ENCODE assay signal across 8 cellular contexts in genomic region chr1:110606784-110607662, GRCh38. TPM values are rescaled to one million over a fixed set of nuclear protein-coding genes. Genes with fewer than 3 reads are reported as not detected.
A peak's percentile ranks its signal among the peaks of the same experiment; 100 is the strongest.
DNase-seq lines count a peak whose midpoint lies in the region; ATAC-seq, FAIRE-seq and TF ChIP-seq lines count a peak whose summit lies in the region.

No MANE protein-coding gene starts in this region.

- H3K27ac Mint-ChIP-seq in stimulated activated effector memory CD8-positive, alpha-beta T cell treated with anti-CD3 and anti-CD28 coated beads, Interleukin-12 subunit alpha, Interleukin-12 subunit beta, amount 100 ng/mL, for 72 hours, result no peak overlapping the region

- FAIRE-seq in kidney (lab: Jason Lieb, UNC), result no peak

- peak overlapping the region; percentile 78 for H3K4me3 Mint-ChIP-seq in stimulated activated effector memory CD8-positive, alpha-beta T cell treated with anti-CD3 and anti-CD28 coated beads, Interleukin-12 subunit alpha, Interleukin-12 subunit beta, amount 100 ng/mL, for 72 hours

- peaks cover 13% of the 10 kb centered on the region; the same call in 1 of the 2 replicates for H3K4me1 ChIP-seq in HUES64 (ENCODE audit: insufficient read depth, low read length)
- peaks cover 6 to 9% of the 10 kb centered on the region in 2 donors for H3K4me1 ChIP-seq in ascending aorta
- H3K4me1 ChIP-seq in kidney (ENCODE audit: control insufficient read depth in 1 of 2, insufficient read depth in 1 of 2, low read depth in 1 of 2, low read length in 2 of 2), result peaks cover 0 to 14% of the 10 kb centered on the region in 2 donors

- H3K9me3 ChIP-seq in HUES64 (ENCODE audit: insufficient read depth, low read depth, low read length), result no peaks in the 10 kb centered on the region
- no peaks in the 10 kb centered on the region for H3K9me3 ChIP-seq in ascending aorta
- no peaks in the 10 kb centered on the region for H3K9me3 ChIP-seq in kidney (ENCODE audit: control insufficient read depth in 1 of 2, low read length in 2 of 2)

- H3K4me3 ChIP-seq in AG09309 (ENCODE audit: control insufficient read depth, low read depth, low read length), result peak overlapping the region; percentile 38
- H3K4me3 ChIP-seq in HUES64 (ENCODE audit: low read length), result peak overlapping the region; percentile 61
- peak overlapping the region; percentile 79 to 90 for H3K4me3 ChIP-seq in ascending aorta
- peak overlapping the region; percentile 49 to 61 for H3K4me3 ChIP-seq in kidney (ENCODE audit: low read length in 2 of 2)

- peaks cover 42% of the 10 kb centered on the region for H3K4me1 Mint-ChIP-seq in stimulated activated effector memory CD8-positive, alpha-beta T cell treated with anti-CD3 and anti-CD28 coated beads, Interleukin-12 subunit alpha, Interleukin-12 subunit beta, amount 100 ng/mL, for 72 hours

- H3K36me3 ChIP-seq in HUES64 (ENCODE audit: insufficient read depth, low read length) (no peaks in the 10 kb centered on the region), ascending aorta (no peaks in the 10 kb centered on the region), kidney (ENCODE audit: control insufficient read depth in 1 of 2, insufficient read depth in 2 of 2, low read length in 2 of 2) (no peaks in the 10 kb centered on the region)

- no peaks in the 10 kb centered on the region for H3K9me3 Mint-ChIP-seq in stimulated activated effector memory CD8-positive, alpha-beta T cell treated with anti-CD3 and anti-CD28 coated beads, Interleukin-12 subunit alpha, Interleukin-12 subunit beta, amount 100 ng/mL, for 72 hours

- no peaks in the 10 kb centered on the region for H3K36me3 Mint-ChIP-seq in stimulated activated effector memory CD8-positive, alpha-beta T cell treated with anti-CD3 and anti-CD28 coated beads, Interleukin-12 subunit alpha, Interleukin-12 subunit beta, amount 100 ng/mL, for 72 hours

- WGBS in HUES64, result 1% methylated on average over 93 of the region's 93 CpGs

- ATAC-seq in stimulated activated effector memory CD8-positive, alpha-beta T cell treated with anti-CD3 and anti-CD28 coated beads, Interleukin-12 subunit alpha, Interleukin-12 subunit beta, amount 100 ng/mL, for 72 hours, result peak; percentile 40
- no peak for ATAC-seq in HG03135 (IDR thresholded peaks at IDR 0.05; ENCODE audit: unreplicated experiment)

- H3K27me3 ChIP-seq in HUES64 (ENCODE audit: insufficient read depth, low read length), result peaks cover 92% of the 10 kb centered on the region
- no peaks in the 10 kb centered on the region for H3K27me3 ChIP-seq in ascending aorta

- H3K9ac ChIP-seq in HUES64 (ENCODE audit: low read depth, low read length) (0 out of 2 replicates have a peak overlapping the region, but pooled peaks have one; percentile 5), kidney (ENCODE audit: low read length in 2 of 2) (no peak overlapping the region)

- DNase-seq in AG09309 (ENCODE audit: low read depth) (no peak), ascending aorta (ENCODE audit: low spot score in 2 of 2) (peak in 1 of 2 donors; percentile 59), kidney (no peak), medulla oblongata (ENCODE audit: extremely low spot score) (no peak), RKO (ENCODE audit: low spot score) (no peak)
- DNase-seq in stimulated activated effector memory CD8-positive, alpha-beta T cell treated with anti-CD3 and anti-CD28 coated beads, Interleukin-12 subunit alpha, Interleukin-12 subunit beta, amount 100 ng/mL, for 72 hours (ENCODE audit: low spot score in 2 of 2), result peak in 1 of 2 donors; percentile 60

- H3K27ac ChIP-seq in HUES64 (ENCODE audit: low read depth, low read length) (no peak overlapping the region), ascending aorta (peak overlapping the region; percentile 50 to 63), kidney (ENCODE audit: low read depth in 2 of 2, low read length in 2 of 2) (no peak overlapping the region)

- intact Hi-C loops in ascending aorta (cut with DNase I) (loop anchor here (5.0 kb wide), 1 partner anchor 270 kb away; the partner anchor contains the start of gene RBM15), kidney (cut with DNase I) (no loop called here)

- TF ChIP-seq CTCF in AG09309 (IDR thresholded peaks at IDR 0.05; ENCODE audit: control insufficient read depth, insufficient read depth, low read depth, low read length, missing control alignments) (no peak), ascending aorta (IDR thresholded peaks at IDR 0.05) (no peak), kidney (IDR thresholded peaks at IDR 0.05; ENCODE audit: borderline replicate concordance, extremely low read depth, insufficient read depth) (no peak)

RNA-seq across cellular contexts. Expression of gene KCNA2, which starts 0.9 kb away (rescaled TPM):
- polyA plus RNA-seq in HUES64 (2013, experiment 1 of 2), result 0.45 TPM
- 0.76 TPM for polyA plus RNA-seq in HUES64 (2013, experiment 2 of 2)
- total RNA-seq in ascending aorta, result 9.4 TPM
- total RNA-seq in kidney, result 1.3 TPM
- 0.09 TPM for polyA plus RNA-seq in kidney (ENCODE audit: insufficient read depth, low read depth, low replicate concordance)

Comparison
In these comparisons a context has a peak if more than half of its experiments do, and no peak if none do; other contexts are left out.
1. H3K27ac ChIP-seq: peak in ascending aorta (2 of 2); none in HUES64 (single experiment) and kidney (0 of 2).
2. Peak in every context shown above with its lines, with median percentiles within 50 percentile points of each other: H3K4me3 ChIP-seq.